ENCODE assay signal across 12 cellular contexts in the genomic region with DNA sequence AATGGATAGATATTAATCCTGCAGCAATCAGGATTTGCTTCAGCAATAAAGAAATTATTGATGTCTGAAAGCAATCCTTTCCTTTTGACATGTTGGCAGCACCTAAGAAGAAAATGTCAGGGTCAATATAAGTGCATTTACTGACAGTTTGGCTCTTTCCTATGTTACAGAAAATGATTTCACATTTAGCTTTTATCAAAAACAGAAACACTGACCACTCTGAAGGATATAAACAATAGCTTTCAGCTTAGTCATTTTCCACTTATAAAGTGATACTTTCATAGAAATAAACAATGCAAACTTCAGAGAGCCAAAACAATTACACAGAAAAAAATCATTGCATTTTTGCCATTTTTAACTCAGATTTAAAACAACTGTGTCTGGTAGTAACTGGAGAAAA.
DNase-seq lines count a peak whose midpoint lies in the region; ATAC-seq and TF ChIP-seq lines count a peak whose summit lies in the region.
"Had no signal": no experiment of that assay in that cellular context is flagged by ENCODE, and none has a peak within 500 bp of the region (broad histone marks: within the 10 kb centered on the region; RNA-seq: fewer than 3 reads in every experiment).

No MANE protein-coding gene starts in this region.

- peaks cover 2% of the 10 kb centered on the region for H4K20me1 ChIP-seq in osteoblast (ENCODE audit: insufficient read depth, low read length)

- DNase-seq in ELR (ENCODE audit: low read depth) (peak; percentile 63), LHCN-M2 (ENCODE audit: low read depth) (peak; percentile 27), dermis microvascular lymphatic vessel endothelial cell (ENCODE audit: low read depth in 2 of 2) (peak; percentile 9 to 67), osteoblast (ENCODE audit: insufficient read length, low spot score, missing footprints) (peak; percentile 17), breast epithelium (ENCODE audit: low spot score in 2 of 2) (no peak)
- no peak for DNase-seq in activated CD8-positive, alpha-beta memory T cell treated with anti-CD3 and anti-CD28 coated beads, Interleukin-2, amount 50 U/mL, for 4 hours
- DNase-seq: immature natural killer cell; NCI-H146; stimulated activated naive B cell treated with anti-CD40 and anti-IgM and Interleukin-4, amounts not matched to agents 10 μg/mL and 1 μg/mL and 100 μg/mL, for 72 hours had no signal

- H3K9me3 ChIP-seq in osteoblast (ENCODE audit: low read depth, low read length) (no peaks in the 10 kb centered on the region), breast epithelium (no peaks in the 10 kb centered on the region)

- H3K4me1 ChIP-seq in osteoblast (ENCODE audit: insufficient read depth, low read length) (peaks cover 30% of the 10 kb centered on the region), breast epithelium (no peaks in the 10 kb centered on the region)

- no peaks in the 10 kb centered on the region for H3K27me3 ChIP-seq in osteoblast (ENCODE audit: insufficient read depth, low read length)
- H3K27me3 ChIP-seq in breast epithelium = no peaks in the 10 kb centered on the region

- ATAC-seq in HG03354 (IDR thresholded peaks at IDR 0.05; ENCODE audit: poor library complexity, severe bottlenecking, unreplicated experiment) = no peak
- no peak for ATAC-seq in HG02798 (IDR thresholded peaks at IDR 0.05; ENCODE audit: poor library complexity, unreplicated experiment)
- ATAC-seq: K562 had no signal

- TF ChIP-seq CTCF in osteoblast (IDR thresholded peaks at IDR 0.05; ENCODE audit: extremely low read depth, low read depth, low read length) (no peak), breast epithelium (IDR thresholded peaks at IDR 0.05) (no peak)

- H3K79me2 ChIP-seq in osteoblast (ENCODE audit: insufficient read depth, low read length) = no peaks in the 10 kb centered on the region

- no peak overlapping the region for H2AFZ ChIP-seq in osteoblast (ENCODE audit: low read length)

- H3K27ac ChIP-seq in osteoblast (ENCODE audit: low read depth, low read length) (no peak overlapping the region), breast epithelium (no peak overlapping the region)

- intact Hi-C loops in breast epithelium (cut with DNase I; ENCODE audit: low total_unique reads) = no loop called here

- peak overlapping the region; percentile 24 for H3K4me2 ChIP-seq in osteoblast (ENCODE audit: insufficient read depth, low read length)

- no peak for TF ChIP-seq POLR2A in breast epithelium (IDR thresholded peaks at IDR 0.05)

- H3K4me3 ChIP-seq in osteoblast (ENCODE audit: insufficient read depth, low read length) (no peak overlapping the region), breast epithelium (no peak overlapping the region)
- H3K4me3 ChIP-seq: K562 had no signal

- H3K36me3 ChIP-seq in osteoblast (ENCODE audit: insufficient read depth, low read length) (no peaks in the 10 kb centered on the region), breast epithelium (no peaks in the 10 kb centered on the region)

Comparison
In these comparisons a context has a peak if more than half of its experiments do, and no peak if none do; other contexts are left out.
1. DNase-seq: peak in ELR (single experiment), LHCN-M2 (single experiment), dermis microvascular lymphatic vessel endothelial cell (2 of 2) and osteoblast (single experiment); none in breast epithelium (0 of 2) and activated CD8-positive, alpha-beta memory T cell treated with anti-CD3 and anti-CD28 coated beads, Interleukin-2, amount 50 U/mL, for 4 hours (single experiment).